Comparison of ENCODE assay signal across 20 cellular contexts in the genomic region with DNA sequence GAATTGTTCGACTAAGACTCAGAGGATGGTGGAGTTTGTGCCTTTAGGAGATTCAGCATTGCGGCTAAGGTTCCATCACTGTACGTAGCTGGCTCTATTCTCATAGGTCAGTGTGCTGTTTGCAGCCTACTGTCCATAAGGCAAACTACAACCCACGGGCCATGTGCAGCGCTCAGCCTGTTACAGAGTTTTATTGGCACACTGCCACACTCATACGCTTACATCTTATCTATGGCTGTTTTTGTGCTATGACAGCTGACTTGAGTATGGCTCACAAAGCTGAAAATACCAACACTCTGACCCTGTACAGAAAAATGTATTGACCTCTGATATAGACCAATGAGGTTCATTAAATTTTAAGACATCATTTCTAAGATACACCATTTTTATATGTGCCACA.
DNase-seq lines count a peak whose midpoint lies in the region; ATAC-seq, FAIRE-seq and TF ChIP-seq lines count a peak whose summit lies in the region.
"Had no signal": no experiment of that assay in that cellular context is flagged by ENCODE, and none has a peak within 500 bp of the region (broad histone marks: within the 10 kb centered on the region; RNA-seq: fewer than 3 reads in every experiment).

No MANE protein-coding gene starts in this region.

- H3K9me3 ChIP-seq in heart left ventricle (no peaks in the 10 kb centered on the region), right cardiac atrium (ENCODE audit: control insufficient read depth, low read length) (no peaks in the 10 kb centered on the region)
- H3K9me3 ChIP-seq: lower lobe of right lung had no signal

- H3K36me3 ChIP-seq in heart left ventricle = peaks cover 0 to 13% (median 0%) of the 10 kb centered on the region in 9 donors
- H3K36me3 ChIP-seq: lower lobe of right lung had no signal

- peaks cover 21% of the 10 kb centered on the region for H3K36me3 Mint-ChIP-seq in memory B cell

- no peak overlapping the region for H3K4me3 Mint-ChIP-seq in memory B cell
- H3K4me3 Mint-ChIP-seq: effector memory CD8-positive, alpha-beta T cell had no signal

- H3K4me3 ChIP-seq in heart left ventricle (no peak overlapping the region), right cardiac atrium (ENCODE audit: low read length) (no peak overlapping the region)
- H3K4me3 ChIP-seq: lower lobe of right lung had no signal

- peaks cover 49% of the 10 kb centered on the region for H3K4me1 Mint-ChIP-seq in memory B cell

- no peaks in the 10 kb centered on the region for H3K27me3 Mint-ChIP-seq in memory B cell
- H3K27me3 Mint-ChIP-seq: effector memory CD8-positive, alpha-beta T cell had no signal

- ATAC-seq in heart left ventricle = peak; percentile 65 to 87 (median 84)
- no peak for ATAC-seq in right cardiac atrium
- no peak for ATAC-seq in memory B cell (ENCODE audit: low read depth)
- ATAC-seq: HCT116; stimulated activated naive CD8-positive, alpha-beta T cell treated with anti-CD3 and anti-CD28 coated beads, Interleukin-15, Interleukin-2, amounts not matched to agents 100 U/mL and 50 U/mL, for 24 hours had no signal

- H3K4me1 ChIP-seq in heart left ventricle = peaks cover 0 to 53% (median 37%) of the 10 kb centered on the region in 12 donors
- peaks cover 5% of the 10 kb centered on the region for H3K4me1 ChIP-seq in right cardiac atrium (ENCODE audit: control insufficient read depth, insufficient read depth, low read length)
- H3K4me1 ChIP-seq: parathyroid adenoma had no signal

- peak overlapping the region; percentile 97 for H3K27ac Mint-ChIP-seq in memory B cell

- peaks cover 3% of the 10 kb centered on the region for H3K9me3 Mint-ChIP-seq in memory B cell
- H3K9me3 Mint-ChIP-seq: effector memory CD8-positive, alpha-beta T cell had no signal

- intact Hi-C loops in heart left ventricle (cut with DNase I) (loop anchor here in 1 of 10 donors (5.0 kb wide), 1 partner anchor 114 kb away; a partner anchor contains a TSS), right cardiac atrium (cut with DNase I) (no loop called here)

- FAIRE-seq in urothelium cell line (lab: Jason Lieb, UNC) (peak; percentile 27), GM12892 (lab: Jason Lieb, UNC) (no peak)

- no peak for TF ChIP-seq POLR2A in heart left ventricle (IDR thresholded peaks at IDR 0.05)
- TF ChIP-seq POLR2A in GM12892 (IDR thresholded peaks at IDR 0.05; ENCODE audit: low read depth, low read length) = no peak

- peak in 4 of 5 donors; percentile 26 to 54 (median 40) for DNase-seq in heart left ventricle
- DNase-seq in right cardiac atrium = no peak
- peak; percentile 74 for DNase-seq in amniotic epithelial cell (ENCODE audit: low read depth)
- no peak for DNase-seq in memory B cell (ENCODE audit: low spot score in 2 of 2)
- DNase-seq in urothelium cell line (ENCODE audit: low spot score) = no peak
- DNase-seq in GM12892 (ENCODE audit: insufficient read length) = no peak
- no peak for DNase-seq in stimulated activated CD4-positive, alpha-beta T cell treated with anti-CD3 and anti-CD28 coated beads, Interleukin-4, amount 100 ng/mL, for 1 hour
- no peak for DNase-seq in dedifferentiated amniotic fluid mesenchymal stem cell (ENCODE audit: extremely low spot score)
- DNase-seq: activated T-cell treated with anti-CD3 and anti-CD28 coated beads, Interleukin-2, amount 50 U/mL, for 1 hour; AML-193; effector memory CD8-positive, alpha-beta T cell; head of caudate nucleus; lower lobe of right lung; NCI-H1092 treated with DMSO at 0.1 percent for 48 hours; NCI-H510A treated with DMSO at 0.1 percent for 48 hours; SIG-M5; stimulated activated CD4-positive, alpha-beta T cell treated with anti-CD3 and anti-CD28 coated beads, Interleukin-1b, Interleukin-23, amount 100 ng/mL, for 48 hours; stimulated activated naive CD8-positive, alpha-beta T cell treated with anti-CD3 and anti-CD28 coated beads, Interleukin-15, Interleukin-2, amounts not matched to agents 100 U/mL and 50 U/mL, for 24 hours had no signal

- H3K27ac ChIP-seq in heart left ventricle = peak overlapping the region in 7 of 12 donors; percentile 27 to 71 (median 54)
- H3K27ac ChIP-seq in right cardiac atrium (ENCODE audit: low read length) = no peak overlapping the region
- H3K27ac ChIP-seq: parathyroid adenoma had no signal

- H3K27me3 ChIP-seq in heart left ventricle (no peaks in the 10 kb centered on the region), right cardiac atrium (ENCODE audit: control insufficient read depth, insufficient read depth) (no peaks in the 10 kb centered on the region)

- TF ChIP-seq CTCF in heart left ventricle (IDR thresholded peaks at IDR 0.05) = peak in 2 of 12 donors; percentile 8 to 13

- WGBS in heart left ventricle, 4 donors = 53 to 62% (median 59%) methylated on average over 6 of the region's 6 CpGs
- WGBS in right cardiac atrium = 64% methylated on average over 6 of the region's 6 CpGs

Comparison
In these comparisons a context has a peak if more than half of its experiments do, and no peak if none do; other contexts are left out.
1. ATAC-seq: peak in heart left ventricle (4 of 4); none in right cardiac atrium (0 of 2) and memory B cell (single experiment).
2. DNase-seq: peak in heart left ventricle (4 of 5) and amniotic epithelial cell (single experiment); none in right cardiac atrium (0 of 3), memory B cell (0 of 2), urothelium cell line (single experiment), GM12892 (single experiment), stimulated activated CD4-positive, alpha-beta T cell treated with anti-CD3 and anti-CD28 coated beads, Interleukin-4, amount 100 ng/mL, for 1 hour (single experiment) and dedifferentiated amniotic fluid mesenchymal stem cell (single experiment).